In the genomic region with DNA sequence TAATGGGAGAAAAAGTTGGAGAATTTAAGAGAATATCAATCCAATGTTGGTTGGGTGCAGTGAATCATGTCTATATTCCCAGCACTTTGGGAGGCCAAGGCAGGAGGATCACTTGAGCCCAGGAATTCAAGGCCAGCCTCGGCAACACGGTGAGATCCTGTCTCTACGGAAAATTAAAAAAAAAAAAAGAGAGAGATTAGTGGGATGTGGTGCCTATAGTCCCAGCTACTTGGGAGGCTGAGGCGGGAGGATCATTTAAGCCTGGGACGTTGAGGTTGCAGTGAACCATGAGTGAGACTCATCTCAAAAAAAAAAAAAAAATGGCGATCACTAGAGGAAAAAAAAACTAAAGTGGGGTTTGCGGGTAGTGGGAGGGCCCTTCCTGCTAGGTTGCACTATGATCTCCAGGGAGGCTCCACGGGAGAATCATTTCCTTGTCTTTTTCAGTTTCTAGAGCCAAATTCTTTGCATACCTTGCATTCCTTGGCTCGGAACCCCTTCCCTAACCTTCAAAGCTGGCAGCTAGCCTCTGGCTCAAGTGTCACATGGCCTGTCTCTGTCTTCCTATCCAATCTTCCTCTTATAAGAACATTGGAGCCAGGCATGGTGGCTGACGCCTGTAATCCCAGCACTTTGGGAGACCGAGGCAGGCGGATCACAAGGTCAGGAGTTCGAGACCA, we compare ENCODE assay signal across 11 cellular contexts. TPM values are rescaled to one million over a fixed set of nuclear protein-coding genes. Genes with fewer than 3 reads are reported as not detected.
DNase-seq lines count a peak whose midpoint lies in the region; ATAC-seq lines count a peak whose summit lies in the region.
"Had no signal": no experiment of that assay in that cellular context is flagged by ENCODE, and none has a peak within 500 bp of the region (broad histone marks: within the 10 kb centered on the region; RNA-seq: fewer than 3 reads in every experiment).

No MANE protein-coding gene starts in this region.

- peak overlapping the region; percentile 67 for H2BK15ac ChIP-seq in mesenchymal stem cell (ENCODE audit: low read depth, poor library complexity, severe bottlenecking)

- H3K4me2 ChIP-seq in mesenchymal stem cell (ENCODE audit: low read length, poor library complexity, severe bottlenecking): no peak overlapping the region

- H3K4ac ChIP-seq in mesenchymal stem cell (ENCODE audit: low read depth in 1 of 2, low read length in 2 of 2): no peak overlapping the region

- peak overlapping the region in 1 of 2 experiments; percentile 43 for H3K18ac ChIP-seq in mesenchymal stem cell (ENCODE audit: low read depth in 1 of 2, low read length in 2 of 2)

- H3K27ac ChIP-seq in mesenchymal stem cell (ENCODE audit: low read length, poor library complexity, severe bottlenecking): peak overlapping the region; percentile 91
- H3K27ac ChIP-seq: thoracic aorta had no signal

- H3K4me1 ChIP-seq in mesenchymal stem cell (ENCODE audit: control insufficient read depth, insufficient read depth, low read depth, low read length): peaks cover 3% of the 10 kb centered on the region

- H2AFZ ChIP-seq in mesenchymal stem cell (ENCODE audit: low read depth, low read length): no peak overlapping the region

- no peak overlapping the region for H4K91ac ChIP-seq in mesenchymal stem cell (ENCODE audit: low read length)

- H3K9ac ChIP-seq in mesenchymal stem cell (ENCODE audit: low read length): peak overlapping the region; percentile 77

- H2BK12ac ChIP-seq in mesenchymal stem cell (ENCODE audit: low read length in 2 of 2): no peak overlapping the region

- H3K27me3 ChIP-seq in MG63 (no peaks in the 10 kb centered on the region), mesenchymal stem cell (ENCODE audit: control insufficient read depth in 1 of 2, insufficient read depth in 1 of 2, low read length in 2 of 2) (no peaks in the 10 kb centered on the region)

- H3K23ac ChIP-seq in mesenchymal stem cell (ENCODE audit: low read length in 2 of 2): no peak overlapping the region

- H3K9me3 ChIP-seq in MG63 (peaks cover 11% of the 10 kb centered on the region; the same call in 1 of the 2 replicates), mesenchymal stem cell (ENCODE audit: control insufficient read depth, low read length) (no peaks in the 10 kb centered on the region)
- H3K9me3 ChIP-seq: thoracic aorta had no signal

- H3K4me3 ChIP-seq in MG63 (no peak overlapping the region), mesenchymal stem cell (ENCODE audit: insufficient read depth in 1 of 2, low read depth in 1 of 2, low read length in 2 of 2) (no peak overlapping the region)
- H3K4me3 ChIP-seq: thoracic aorta had no signal

- H4K8ac ChIP-seq in mesenchymal stem cell (ENCODE audit: low read length): no peak overlapping the region

- no peak overlapping the region for H2BK120ac ChIP-seq in mesenchymal stem cell (ENCODE audit: low read depth, low read length)

- H2AK5ac ChIP-seq in mesenchymal stem cell (ENCODE audit: low read length, severe bottlenecking): peak overlapping the region; percentile 83

- WGBS in mesenchymal stem cell: 34% methylated on average over 13 of the region's 13 CpGs

- DNase-seq in AG08396 (ENCODE audit: low spot score) (peak; percentile 81), MG63 (peak; percentile 89), epidermal melanocyte (ENCODE audit: insufficient read length, low spot score) (peak; percentile 51), mesenchymal stem cell (peak; percentile 64)
- DNase-seq: activated effector memory CD4-positive, alpha-beta T cell treated with anti-CD3 and anti-CD28 coated beads, Interleukin-2, amount 50 U/mL, for 16 hours had no signal

- no peak for ATAC-seq in HG02571 (IDR thresholded peaks at IDR 0.05; ENCODE audit: unreplicated experiment)
- ATAC-seq in HG02938 (IDR thresholded peaks at IDR 0.05; ENCODE audit: unreplicated experiment): no peak
- no peak for ATAC-seq in GM18519 (IDR thresholded peaks at IDR 0.05; ENCODE audit: low FRiP score, unreplicated experiment)
- no peak for ATAC-seq in GM21526 (IDR thresholded peaks at IDR 0.05; ENCODE audit: low FRiP score, unreplicated experiment)

- H3K14ac ChIP-seq in mesenchymal stem cell (ENCODE audit: low read length in 2 of 2): no peak overlapping the region

- H3K36me3 ChIP-seq in MG63 (peaks cover 4% of the 10 kb centered on the region; the same call in 1 of the 2 replicates), mesenchymal stem cell (ENCODE audit: control insufficient read depth in 1 of 2, insufficient read depth in 2 of 2, low read depth in 1 of 2, low read length in 2 of 2) (no peaks in the 10 kb centered on the region)
- H3K36me3 ChIP-seq: thoracic aorta had no signal

- H2BK5ac ChIP-seq in mesenchymal stem cell (ENCODE audit: low read depth, low read length, poor library complexity, severe bottlenecking): peak overlapping the region; percentile 57

- peaks cover 2% of the 10 kb centered on the region for H3K79me1 ChIP-seq in mesenchymal stem cell (replicated peaks; ENCODE audit: low read length, poor library complexity, severe bottlenecking)

RNA-seq across cellular contexts. Expression of a gene that starts 5.8 kb away (rescaled TPM):
- total RNA-seq in MG63 (2014; rRNA removed; shearing (Covaris generic); ENCODE audit: low replicate concordance): 53.5 and 71.9 TPM in 2 replicates
- 33.5 TPM for polyA plus RNA-seq in mesenchymal stem cell (2013, experiment 1 of 2)
- 33.3 TPM for polyA plus RNA-seq in mesenchymal stem cell (2013, experiment 2 of 2)

RNA-seq across cellular contexts. Expression of a gene that starts 28.7 kb away (rescaled TPM):
- 5.5 and 7.3 TPM in 2 replicates for total RNA-seq in MG63 (2014; rRNA removed; shearing (Covaris generic); ENCODE audit: low replicate concordance)
- polyA plus RNA-seq in mesenchymal stem cell (2013, experiment 1 of 2): 9.0 TPM
- polyA plus RNA-seq in mesenchymal stem cell (2013, experiment 2 of 2): 9.8 TPM

RNA-seq across cellular contexts. Expression of a gene that starts 30.3 kb away (rescaled TPM):
- total RNA-seq in MG63 (2014; rRNA removed; shearing (Covaris generic); ENCODE audit: low replicate concordance): 27.1 and 44.0 TPM in 2 replicates
- 6.0 TPM for polyA plus RNA-seq in mesenchymal stem cell (2013, experiment 1 of 2)
- 6.5 TPM for polyA plus RNA-seq in mesenchymal stem cell (2013, experiment 2 of 2)

RNA-seq across cellular contexts. Expression of a gene that starts 35.6 kb away (rescaled TPM):
- not detected in 2 replicates for total RNA-seq in MG63 (2014; rRNA removed; shearing (Covaris generic); ENCODE audit: low replicate concordance)
- polyA plus RNA-seq in mesenchymal stem cell (2013, experiment 1 of 2): not detected
- 0.01 TPM for polyA plus RNA-seq in mesenchymal stem cell (2013, experiment 2 of 2)
- total RNA-seq: natural killer cell treated with Interleukin-12 subunit alpha and Interleukin-12 subunit beta and Interleukin-15 and Interleukin-18, amount 100 ng/mL, for 72 hours; thoracic aorta had no signal

RNA-seq across cellular contexts. Expression of a gene that starts 47.5 kb away (rescaled TPM):
- 118 and 167 TPM in 2 replicates for total RNA-seq in MG63 (2014; rRNA removed; shearing (Covaris generic); ENCODE audit: low replicate concordance)
- 96.4 TPM for polyA plus RNA-seq in mesenchymal stem cell (2013, experiment 1 of 2)
- 96.1 TPM for polyA plus RNA-seq in mesenchymal stem cell (2013, experiment 2 of 2)
